ENCODE assay signal across 23 cellular contexts in genomic region chr14:102862154-102862772, GRCh38.
"Had no signal": no experiment of that assay in that cellular context is flagged by ENCODE, and none has a peak within 500 bp of the region (broad histone marks: within the 10 kb centered on the region; RNA-seq: fewer than 3 reads in every experiment).

No MANE protein-coding gene starts in this region.

- H3K9me3 ChIP-seq: SJSA1 had no signal

- DNase-seq: activated CD4-positive, CD25-positive, alpha-beta regulatory T cell; activated CD8-positive, alpha-beta memory T cell treated with anti-CD3 and anti-CD28 coated beads, Interleukin-2, amount 50 U/mL, for 4 hours; activated CD8-positive, alpha-beta T cell treated with anti-CD3 and anti-CD28 coated beads for 36 hours; activated effector memory CD4-positive, alpha-beta T cell treated with Interleukin-2 at 50 U/mL for 16 hours; activated naive CD4-positive, alpha-beta T cell; amygdala; MM.1S; NCI-H1105 treated with DMSO at 0.1 percent for 48 hours; NCI-H1436 treated with DMSO at 0.1 percent for 48 hours; NCI-H187; NCI-H2081; NCI-H510A treated with DMSO at 0.1 percent for 48 hours; NCI-H69; Peyer's patch; SHP77; T-helper 17 cell; T-helper 9 cell had no signal

- H3K27ac ChIP-seq: Peyer's patch, SJSA1, VCaP had no signal

- H3K4me3 Mint-ChIP-seq: activated CD8-positive, alpha-beta T cell treated with anti-CD3 and anti-CD28 coated beads for 36 hours; activated naive CD8-positive, alpha-beta T cell; activated T-helper 1 cell treated with anti-CD3 and anti-CD28 coated beads, Interleukin-12 subunit alpha, Interleukin-12 subunit beta, Interleukin-2, Interleukin-4 antibody, amounts not matched to agents 30 ng/mL and 10 ng/mL and 1 ng/mL, durations not matched to agents 14 hours and 24 hours and 36 hours; brain; T-helper 17 cell had no signal

- H3K27ac Mint-ChIP-seq: activated CD8-positive, alpha-beta T cell treated with anti-CD3 and anti-CD28 coated beads for 36 hours; activated naive CD8-positive, alpha-beta T cell; brain; T-helper 17 cell had no signal

- ATAC-seq: activated CD8-positive, alpha-beta T cell treated with anti-CD3 and anti-CD28 coated beads for 36 hours; HepG2; T-helper 17 cell had no signal

- H3K27me3 ChIP-seq: Peyer's patch, SJSA1 had no signal

- H3K36me3 ChIP-seq: Peyer's patch had no signal

- H3K4me1 ChIP-seq: Peyer's patch had no signal

- H3K27me3 Mint-ChIP-seq: activated CD8-positive, alpha-beta T cell treated with anti-CD3 and anti-CD28 coated beads for 36 hours; activated naive CD8-positive, alpha-beta T cell; brain; T-helper 17 cell had no signal

- H3K4me3 ChIP-seq: Peyer's patch, SJSA1 had no signal

- H3K4me1 Mint-ChIP-seq: brain had no signal
